ENCODE assay signal across 17 cellular contexts in genomic region chr3:113741086-113741485, GRCh38. TPM values are rescaled to one million over a fixed set of nuclear protein-coding genes. Genes with fewer than 3 reads are reported as not detected.
DNase-seq lines count a peak whose midpoint lies in the region; ATAC-seq, FAIRE-seq and TF ChIP-seq lines count a peak whose summit lies in the region.
"Had no signal": no experiment of that assay in that cellular context is flagged by ENCODE, and none has a peak within 500 bp of the region (broad histone marks: within the 10 kb centered on the region; RNA-seq: fewer than 3 reads in every experiment).

No MANE protein-coding gene starts in this region.

- H3K36me3 Mint-ChIP-seq in CD4-positive, alpha-beta T cell (ENCODE audit: low read depth), result peaks cover 18% of the 10 kb centered on the region
- H3K36me3 Mint-ChIP-seq in activated CD8-positive, alpha-beta T cell treated with anti-CD3 and anti-CD28 coated beads for 36 hours (ENCODE audit: low read depth), result peaks cover 36% of the 10 kb centered on the region
- H3K36me3 Mint-ChIP-seq in T-helper 17 cell (ENCODE audit: low read depth), result peaks cover 2% of the 10 kb centered on the region

- peak; percentile 84 for FAIRE-seq in GM12892 (lab: Jason Lieb, UNC)

- intact Hi-C loops in CD4-positive, alpha-beta T cell (cut with DNase I, micrococcal nuclease), result loop anchor here in 1 of 2 experiments (2.0 to 10.0 kb wide), 3 partner anchors 160 to 716 kb away; no protein-coding TSS in a partner anchor
- intact Hi-C loops in activated CD8-positive, alpha-beta T cell treated with anti-CD3 and anti-CD28 coated beads for 36 hours (cut with micrococcal nuclease), result loop anchor here (10.0 kb wide), 1 partner anchor 226 kb away; the partner anchor contains the start of gene SPICE1
- intact Hi-C loops in transverse colon (cut with DNase I; ENCODE audit: low total_unique reads), result loop anchor here (10.0 kb wide), 1 partner anchor 436 kb away; no protein-coding TSS in a partner anchor

- TF ChIP-seq CTCF in CD4-positive, alpha-beta T cell (IDR thresholded peaks at IDR 0.05), result no peak
- no peak for TF ChIP-seq CTCF in activated CD8-positive, alpha-beta T cell treated with anti-CD3 and anti-CD28 coated beads for 36 hours (IDR thresholded peaks at IDR 0.05)
- no peak for TF ChIP-seq CTCF in transverse colon (IDR thresholded peaks at IDR 0.05)

- no peak for TF ChIP-seq EP300 in transverse colon (IDR thresholded peaks at IDR 0.05; ENCODE audit: low read depth)

- H3K4me1 Mint-ChIP-seq in CD4-positive, alpha-beta T cell (ENCODE audit: low read depth), result peaks cover 87% of the 10 kb centered on the region
- peaks cover 64% of the 10 kb centered on the region for H3K4me1 Mint-ChIP-seq in activated CD8-positive, alpha-beta T cell treated with anti-CD3 and anti-CD28 coated beads for 36 hours (ENCODE audit: low read depth)
- peaks cover 43% of the 10 kb centered on the region for H3K4me1 Mint-ChIP-seq in T-helper 17 cell

- H3K9me3 ChIP-seq in CD4-positive, alpha-beta T cell (ENCODE audit: control insufficient read depth, low read length), result no peaks in the 10 kb centered on the region
- H3K9me3 ChIP-seq in T-helper 17 cell (ENCODE audit: control insufficient read depth, low read length, poor library complexity, severe bottlenecking) (no peaks in the 10 kb centered on the region), transverse colon (no peaks in the 10 kb centered on the region)
- H3K9me3 ChIP-seq: colonic mucosa, mucosa of descending colon had no signal

- no peak overlapping the region for H3K4me3 Mint-ChIP-seq in CD4-positive, alpha-beta T cell
- no peak overlapping the region for H3K4me3 Mint-ChIP-seq in activated CD8-positive, alpha-beta T cell treated with anti-CD3 and anti-CD28 coated beads for 36 hours
- H3K4me3 Mint-ChIP-seq in T-helper 17 cell, result no peak overlapping the region
- H3K4me3 Mint-ChIP-seq: activated B cell treated with CpG ODN at 0.5 μM for 24 hours, CD14-positive monocyte had no signal

- WGBS in transverse colon (ENCODE audit: low coverage in 1 of 2), 2 donors, result 46 to 51% methylated on average over 5 of the region's 5 CpGs

- no peaks in the 10 kb centered on the region for H3K9me3 Mint-ChIP-seq in CD4-positive, alpha-beta T cell
- H3K9me3 Mint-ChIP-seq in activated CD8-positive, alpha-beta T cell treated with anti-CD3 and anti-CD28 coated beads for 36 hours, result no peaks in the 10 kb centered on the region
- H3K9me3 Mint-ChIP-seq: activated B cell treated with CpG ODN at 0.5 μM for 24 hours, CD14-positive monocyte had no signal

- H3K27me3 ChIP-seq in CD4-positive, alpha-beta T cell (ENCODE audit: control insufficient read depth, insufficient read depth, low read length), result no peaks in the 10 kb centered on the region
- H3K27me3 ChIP-seq in transverse colon, result no peaks in the 10 kb centered on the region
- H3K27me3 ChIP-seq: colonic mucosa had no signal

- POLR2A ChIA-PET in CD4-positive, alpha-beta T cell (lab: Charles Lee), result interaction anchor here (1.1 kb wide), 1 partner anchor 45 kb away, joined by 3 read pairs; the partner anchor contains the start of gene USF3
- POLR2A ChIA-PET in activated CD8-positive, alpha-beta T cell treated with anti-CD3 and anti-CD28 coated beads for 36 hours (lab: Charles Lee), result interaction anchor here (1.3 kb wide), 1 partner anchor 226 kb away, joined by 3 read pairs; the partner anchor contains the start of gene SPICE1

- H3K4me3 ChIP-seq in transverse colon, result no peak overlapping the region
- H3K4me3 ChIP-seq: colonic mucosa, mucosa of descending colon had no signal

- ATAC-seq in CD4-positive, alpha-beta T cell (ENCODE audit: poor library complexity), result no peak
- no peak for ATAC-seq in activated CD8-positive, alpha-beta T cell treated with anti-CD3 and anti-CD28 coated beads for 36 hours
- ATAC-seq in T-helper 17 cell, result no peak
- ATAC-seq: mucosa of descending colon had no signal

- DNase-seq in CD4-positive, alpha-beta T cell, result no peak
- DNase-seq in GM12892 (ENCODE audit: insufficient read length), result no peak
- DNase-seq in activated CD8-positive, alpha-beta T cell treated with anti-CD3 and anti-CD28 coated beads for 36 hours, result no peak
- DNase-seq in myocyte (ENCODE audit: low read depth), result peak; percentile 55
- DNase-seq in T-helper 17 cell, result no peak
- no peak for DNase-seq in transverse colon
- DNase-seq in iPS-NIHi11 (ENCODE audit: low spot score), result no peak
- no peak for DNase-seq in Kasumi-1 (lab: John Stamatoyannopoulos, UW)
- DNase-seq: activated B cell treated with CpG ODN at 0.5 μM for 24 hours, amniotic stem cell, colonic mucosa, erythroblast, head of caudate nucleus, mucosa of descending colon, NCI-H2081 treated with DMSO at 0.1 percent for 48 hours had no signal

- no peaks in the 10 kb centered on the region for H3K27me3 Mint-ChIP-seq in CD4-positive, alpha-beta T cell
- H3K27me3 Mint-ChIP-seq in activated CD8-positive, alpha-beta T cell treated with anti-CD3 and anti-CD28 coated beads for 36 hours, result no peaks in the 10 kb centered on the region
- no peaks in the 10 kb centered on the region for H3K27me3 Mint-ChIP-seq in T-helper 17 cell
- H3K27me3 Mint-ChIP-seq: activated B cell treated with CpG ODN at 0.5 μM for 24 hours had no signal

- CTCF ChIA-PET in CD4-positive, alpha-beta T cell (lab: Charles Lee), result interaction anchor here (0.8 to 2.1 kb wide), 4 partner anchors 9 to 53 kb away, joined by 3 to 6 read pairs (median 3); no protein-coding TSS in a partner anchor
- CTCF ChIA-PET in activated CD8-positive, alpha-beta T cell treated with anti-CD3 and anti-CD28 coated beads for 36 hours (lab: Charles Lee), result interaction anchor here (0.6 to 1.9 kb wide), 4 partner anchors 11 to 172 kb away, joined by 3 to 6 read pairs (median 4); no protein-coding TSS in a partner anchor

- H3K27ac ChIP-seq in CD4-positive, alpha-beta T cell (ENCODE audit: low read depth, low read length), result no peak overlapping the region
- no peak overlapping the region for H3K27ac ChIP-seq in transverse colon
- H3K27ac ChIP-seq: colonic mucosa, parathyroid adenoma had no signal

- H3K36me3 ChIP-seq in transverse colon, result no peaks in the 10 kb centered on the region
- H3K36me3 ChIP-seq: colonic mucosa had no signal

- TF ChIP-seq POLR2A in GM12892 (IDR thresholded peaks at IDR 0.05; ENCODE audit: low read depth, low read length), result no peak
- no peak for TF ChIP-seq POLR2A in transverse colon (IDR thresholded peaks at IDR 0.05)

- peaks cover 14 to 74% (median 31%) of the 10 kb centered on the region in 4 donors for H3K4me1 ChIP-seq in transverse colon

- peak overlapping the region; percentile 29 for H3K27ac Mint-ChIP-seq in CD4-positive, alpha-beta T cell
- H3K27ac Mint-ChIP-seq in activated CD8-positive, alpha-beta T cell treated with anti-CD3 and anti-CD28 coated beads for 36 hours, result peak overlapping the region; percentile 9
- no peak overlapping the region for H3K27ac Mint-ChIP-seq in T-helper 17 cell
- H3K27ac Mint-ChIP-seq: activated B cell treated with CpG ODN at 0.5 μM for 24 hours had no signal

- in situ Hi-C loops in transverse colon (cut with MboI; ENCODE audit: low pct_ligation_motif_present in 1 of 4, low pct_unique_long_range_greater_than_20kb in 1 of 4, low sequenced_read_pairs in 3 of 4), result loop anchor here in 2 of 4 donors (10.0 to 25.0 kb wide), 2 partner anchors 46 to 321 kb away; partner anchors contain the start of genes CCDC191 (in 1 of the 2), QTRT2 (in 1 of the 2) and USF3 (in 1 of the 2)

RNA-seq across cellular contexts. Expression of gene NAA50, which starts 5.0 kb away (rescaled TPM):
- 10 to 100 TPM; 46.6 to 48.0 TPM for total RNA-seq in CD4-positive, alpha-beta T cell
- 71.9 TPM for polyA plus RNA-seq in GM12892 (2012; ENCODE audit: missing spikeins)
- 100 to 1,000 TPM; 117 to 118 TPM for total RNA-seq in activated CD8-positive, alpha-beta T cell treated with anti-CD3 and anti-CD28 coated beads for 36 hours
- total RNA-seq in myocyte (188 and 263 TPM in 2 replicates), T-helper 17 cell (10 to 100 TPM; 44.8 to 49.4 TPM), transverse colon (100 to 1,000 TPM in 2 of 4 donors, 10 to 100 TPM in 2; 55.7 to 116 (median 82.7) TPM)
- 81.9 TPM for polyA plus RNA-seq in myocyte (2012)

RNA-seq across cellular contexts. Expression of gene ATP6V1A, which starts 5.7 kb away (rescaled TPM):
- total RNA-seq in CD4-positive, alpha-beta T cell, result 1 to 10 TPM; 8.7 to 9.4 TPM
- 28.8 TPM for polyA plus RNA-seq in GM12892 (2012; ENCODE audit: missing spikeins)
- 10 to 100 TPM; 36.7 to 40.7 TPM for total RNA-seq in activated CD8-positive, alpha-beta T cell treated with anti-CD3 and anti-CD28 coated beads for 36 hours
- total RNA-seq in myocyte, result 54.7 and 59.6 TPM in 2 replicates
- 32.6 TPM for polyA plus RNA-seq in myocyte (2012)
- total RNA-seq in T-helper 17 cell, result 10 to 100 TPM; 15.1 to 18.3 TPM
- total RNA-seq in transverse colon, result 10 to 100 TPM; 21.9 to 47.2 (median 33.3) TPM

RNA-seq across cellular contexts. Expression of gene USF3, which starts 44.6 kb away (rescaled TPM):
- total RNA-seq in CD4-positive, alpha-beta T cell, result 10 to 100 TPM; 31.4 to 32.6 TPM
- 4.5 TPM for polyA plus RNA-seq in GM12892 (2012; ENCODE audit: missing spikeins)
- 10 to 100 TPM; 11.3 to 11.9 TPM for total RNA-seq in activated CD8-positive, alpha-beta T cell treated with anti-CD3 and anti-CD28 coated beads for 36 hours
- total RNA-seq in myocyte (22.5 and 23.7 TPM in 2 replicates), T-helper 17 cell (10 to 100 TPM; 28.4 to 31.9 TPM), transverse colon (10 to 100 TPM; 23.1 to 33.2 (median 27.8) TPM)
- polyA plus RNA-seq in myocyte (2012), result 4.6 TPM
